Comparison of ENCODE assay signal across 2 cellular contexts in genomic region chr1:180584869-180585268, GRCh38.
TF ChIP-seq lines count a peak whose summit lies in the region.

No MANE protein-coding gene starts in this region.

TF ChIP-seq in IMR-90, 13 proteins besides CTCF, POLR2A, EP300 and RAD21:
- TF ChIP-seq MAFK (IDR thresholded peaks at IDR 0.05; ENCODE audit: low read depth, low read length) (no peak), CEBPB (IDR thresholded peaks at IDR 0.05; ENCODE audit: low read depth, low read length) (no peak), MAZ (IDR thresholded peaks at IDR 0.05; ENCODE audit: borderline replicate concordance, low read depth, low read length) (no peak), SMC3 (IDR thresholded peaks at IDR 0.05; ENCODE audit: low read depth, low read length) (no peak), FOS (IDR thresholded peaks at IDR 0.05; ENCODE audit: low read depth, low read length) (no peak), CHD1 (IDR thresholded peaks at IDR 0.05; ENCODE audit: low read depth, low read length) (no peak), RFX5 (IDR thresholded peaks at IDR 0.05; ENCODE audit: low read depth, low read length) (no peak), USF2 (IDR thresholded peaks at IDR 0.05; ENCODE audit: low read depth, low read length) (no peak), BHLHE40 (IDR thresholded peaks at IDR 0.05; ENCODE audit: low read depth, low read length) (no peak), RCOR1 (IDR thresholded peaks at IDR 0.05; ENCODE audit: insufficient replicate concordance, low read length) (no peak), NFE2L2 (IDR thresholded peaks at IDR 0.05; ENCODE audit: low read depth, low read length) (no peak), MXI1 (IDR thresholded peaks at IDR 0.05; ENCODE audit: borderline replicate concordance, low read depth, low read length) (no peak)
- TF ChIP-seq, protein P1, sequence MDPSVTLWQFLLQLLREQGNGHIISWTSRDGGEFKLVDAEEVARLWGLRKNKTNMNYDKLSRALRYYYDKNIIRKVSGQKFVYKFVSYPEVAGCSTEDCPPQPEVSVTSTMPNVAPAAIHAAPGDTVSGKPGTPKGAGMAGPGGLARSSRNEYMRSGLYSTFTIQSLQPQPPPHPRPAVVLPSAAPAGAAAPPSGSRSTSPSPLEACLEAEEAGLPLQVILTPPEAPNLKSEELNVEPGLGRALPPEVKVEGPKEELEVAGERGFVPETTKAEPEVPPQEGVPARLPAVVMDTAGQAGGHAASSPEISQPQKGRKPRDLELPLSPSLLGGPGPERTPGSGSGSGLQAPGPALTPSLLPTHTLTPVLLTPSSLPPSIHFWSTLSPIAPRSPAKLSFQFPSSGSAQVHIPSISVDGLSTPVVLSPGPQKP (IDR thresholded peaks at IDR 0.05; ENCODE audit: borderline replicate concordance, low read depth, low read length) = no peak
TF ChIP-seq in IMR-90: peak in this region for 0.

TF ChIP-seq in GM12891, 5 proteins besides CTCF, POLR2A, EP300 and RAD21:
- no peak for TF ChIP-seq POLR2AphosphoS5 (IDR thresholded peaks at IDR 0.05; ENCODE audit: low read depth, low read length)
- no peak for TF ChIP-seq TAF1 (IDR thresholded peaks at IDR 0.05; ENCODE audit: low read depth, low read length)
- no peak for TF ChIP-seq POU2F2 (IDR thresholded peaks at IDR 0.05; ENCODE audit: low read depth, low read length)
- no peak for TF ChIP-seq SPI1 (IDR thresholded peaks at IDR 0.05; ENCODE audit: low read depth, low read length)
- no peak for TF ChIP-seq PAX5 (IDR thresholded peaks at IDR 0.05; ENCODE audit: insufficient read depth, low read length, severe bottlenecking)
